In genomic region chr7:3754488-3755365, GRCh38 we compare ENCODE assay signal across 10 cellular contexts.
DNase-seq lines count a peak whose midpoint lies in the region; ATAC-seq and TF ChIP-seq lines count a peak whose summit lies in the region.
"Had no signal": no experiment of that assay in that cellular context is flagged by ENCODE, and none has a peak within 500 bp of the region (broad histone marks: within the 10 kb centered on the region; RNA-seq: fewer than 3 reads in every experiment).

No MANE protein-coding gene starts in this region.

- H3K9me2 ChIP-seq in SK-N-SH: no peaks in the 10 kb centered on the region

- no peak overlapping the region for H2AFZ ChIP-seq in SK-N-SH (ENCODE audit: low read depth)

- no peak overlapping the region for H3K9ac ChIP-seq in SK-N-SH

- TF ChIP-seq RAD21 in SK-N-SH (IDR thresholded peaks at IDR 0.05; ENCODE audit: low read length): no peak

- POLR2A ChIA-PET in SK-N-SH (lab: Yijun Ruan, JAX): no interaction called here

- H3K4me3 ChIP-seq in SK-N-SH (ENCODE audit: low read depth in 2 of 2, low read length in 1 of 2): no peak overlapping the region
- H3K4me3 ChIP-seq in transverse colon: no peak overlapping the region
- no peak overlapping the region for H3K4me3 ChIP-seq in aorta (ENCODE audit: low read length in 2 of 2)
- H3K4me3 ChIP-seq: A549, spleen had no signal

- TF ChIP-seq EP300 in SK-N-SH (IDR thresholded peaks at IDR 0.05; ENCODE audit: borderline replicate concordance in 1 of 2, low read depth in 1 of 2, low read length in 1 of 2) (no peak), transverse colon (IDR thresholded peaks at IDR 0.05; ENCODE audit: low read depth) (no peak)

- H3K79me2 ChIP-seq in SK-N-SH (ENCODE audit: insufficient read depth): no peaks in the 10 kb centered on the region

- H3K4me2 ChIP-seq in SK-N-SH: no peak overlapping the region
- H3K4me2 ChIP-seq: A549 had no signal

- H3K36me3 ChIP-seq in SK-N-SH (replicated peaks in 1 of 2; ENCODE audit: control insufficient read depth in 1 of 2, insufficient read depth in 2 of 2, low read length in 1 of 2) (no peaks in the 10 kb centered on the region), transverse colon (no peaks in the 10 kb centered on the region), aorta (ENCODE audit: control insufficient read depth in 1 of 2, insufficient read depth in 2 of 2, low read length in 1 of 2) (no peaks in the 10 kb centered on the region)
- H3K36me3 ChIP-seq: spleen had no signal

- DNase-seq in SK-N-SH: peak; percentile 26
- DNase-seq in anterior cingulate cortex (lab: John Stamatoyannopoulos, UW): peak in 54 of 58 donors; percentile 4 to 82 (median 63)
- DNase-seq in iPS-NIHi7 (ENCODE audit: extremely low spot score): peak; percentile 47
- DNase-seq in transverse colon: peak; percentile 11
- no peak for DNase-seq in aorta
- DNase-seq: spleen had no signal

- intact Hi-C loops in transverse colon (cut with DNase I; ENCODE audit: low total_unique reads): no loop called here
- intact Hi-C loops in aorta (cut with DNase I): no loop called here

- H3K4me1 ChIP-seq in SK-N-SH (ENCODE audit: control insufficient read depth in 1 of 2, insufficient read depth in 2 of 2, low read depth in 1 of 2, low read length in 1 of 2): peaks cover 0 to 23% of the 10 kb centered on the region in 2 experiments; a peak in 2 of 4 replicates
- no peaks in the 10 kb centered on the region for H3K4me1 ChIP-seq in transverse colon
- no peaks in the 10 kb centered on the region for H3K4me1 ChIP-seq in aorta (ENCODE audit: control insufficient read depth in 1 of 2, insufficient read depth in 2 of 2, low read length in 2 of 2)
- H3K4me1 ChIP-seq: A549, spleen had no signal

- peak overlapping the region in 1 of 2 experiments; percentile 64; a peak in 2 of 4 replicates for H3K27ac ChIP-seq in SK-N-SH (ENCODE audit: low read depth in 2 of 2, low read length in 1 of 2)
- H3K27ac ChIP-seq in transverse colon: peak overlapping the region; percentile 23 to 46 (median 36)
- no peak overlapping the region for H3K27ac ChIP-seq in aorta (ENCODE audit: low read depth in 1 of 2, low read length in 2 of 2)
- H3K27ac ChIP-seq: A549, spleen had no signal

- CTCF ChIA-PET in SK-N-SH (lab: Yijun Ruan, JAX): interaction anchor here (0.8 to 1.1 kb wide), 3 partner anchors 10 to 452 kb away, joined by 3 to 4 read pairs (median 3); no protein-coding TSS in a partner anchor

- in situ Hi-C loops in transverse colon (cut with MboI; ENCODE audit: low pct_ligation_motif_present in 1 of 4, low pct_unique_long_range_greater_than_20kb in 1 of 4, low sequenced_read_pairs in 3 of 4): no loop called here

- ATAC-seq in SK-N-SH treated with all-trans-retinoic acid at 6 μM for 48 hours: no peak
- no peak for ATAC-seq in GM19351 (IDR thresholded peaks at IDR 0.05; ENCODE audit: unreplicated experiment)
- ATAC-seq in aorta (ENCODE audit: low FRiP score): no peak
- no peak for ATAC-seq in HG03460 (IDR thresholded peaks at IDR 0.05; ENCODE audit: unreplicated experiment)
- ATAC-seq: A549 had no signal

- no peaks in the 10 kb centered on the region for H3F3A ChIP-seq in SK-N-SH (replicated peaks; ENCODE audit: insufficient read depth)

- no peaks in the 10 kb centered on the region for H3K9me3 ChIP-seq in SK-N-SH
- H3K9me3 ChIP-seq in transverse colon: no peaks in the 10 kb centered on the region
- no peaks in the 10 kb centered on the region for H3K9me3 ChIP-seq in aorta (ENCODE audit: control insufficient read depth, low read length)
- H3K9me3 ChIP-seq: spleen had no signal

- TF ChIP-seq CTCF in SK-N-SH (IDR thresholded peaks at IDR 0.05) (no peak), transverse colon (IDR thresholded peaks at IDR 0.05) (no peak)

- no peak for TF ChIP-seq POLR2A in transverse colon (IDR thresholded peaks at IDR 0.05)

- WGBS in SK-N-SH (ENCODE audit: low lambda C conversion rate): 48% methylated on average over 16 of the region's 16 CpGs
- WGBS in transverse colon (ENCODE audit: low coverage in 1 of 2), 2 donors: 63 to 66% methylated on average over 12 to 16 of the region's 16 CpGs
- WGBS in aorta, 2 donors: 73 to 76% methylated on average over 16 of the region's 16 CpGs

- H3K27me3 ChIP-seq in SK-N-SH (ENCODE audit: insufficient read depth): no peaks in the 10 kb centered on the region
- H3K27me3 ChIP-seq in transverse colon: no peaks in the 10 kb centered on the region
- H3K27me3 ChIP-seq in aorta (ENCODE audit: control insufficient read depth in 1 of 2, insufficient read depth in 2 of 2, low read length in 1 of 2): no peaks in the 10 kb centered on the region
- H3K27me3 ChIP-seq: spleen had no signal

- H4K20me1 ChIP-seq in SK-N-SH (ENCODE audit: insufficient read depth): no peaks in the 10 kb centered on the region

TF ChIP-seq in SK-N-SH, 30 proteins besides CTCF, POLR2A, EP300 and RAD21 (continues in another document):
- TF ChIP-seq FOXJ3 (CRISPR knock-in tag; IDR thresholded peaks at IDR 0.05) (no peak), MEF2A (IDR thresholded peaks at IDR 0.05; ENCODE audit: borderline replicate concordance, low read depth) (no peak), EZH2phosphoT487 (IDR thresholded peaks at IDR 0.05; ENCODE audit: borderline replicate concordance, low read depth) (no peak), MXI1 (IDR thresholded peaks at IDR 0.05; ENCODE audit: low read depth, low read length) (no peak), POLR2AphosphoS5 (IDR thresholded peaks at IDR 0.05; ENCODE audit: low read depth, low read length) (no peak), TCF12 (IDR thresholded peaks at IDR 0.05) (no peak), SMC3 (IDR thresholded peaks at IDR 0.05; ENCODE audit: low read depth, low read length) (no peak), ZBTB33 (IDR thresholded peaks at IDR 0.05; ENCODE audit: borderline replicate concordance, low read depth) (no peak)

TF ChIP-seq in SK-N-SH treated with all-trans-retinoic acid at 6 μM for 48 hours, 23 proteins besides CTCF, POLR2A, EP300 and RAD21:
- TF ChIP-seq ZNF8 (CRISPR knock-in tag; IDR thresholded peaks at IDR 0.05) (no peak), ZFP3 (CRISPR knock-in tag; IDR thresholded peaks at IDR 0.05) (no peak), TOX (CRISPR knock-in tag; IDR thresholded peaks at IDR 0.05; ENCODE audit: borderline replicate concordance) (no peak), PATZ1 (CRISPR knock-in tag; IDR thresholded peaks at IDR 0.05; ENCODE audit: borderline replicate concordance) (no peak), ESRRG (CRISPR knock-in tag; IDR thresholded peaks at IDR 0.05) (no peak), OSR1 (CRISPR knock-in tag; IDR thresholded peaks at IDR 0.05) (no peak), GLIS3 (CRISPR knock-in tag; IDR thresholded peaks at IDR 0.05) (no peak)

Comparison
In these comparisons a context has a peak if more than half of its experiments do, and no peak if none do; other contexts are left out.
1. DNase-seq: peak in SK-N-SH (single experiment), anterior cingulate cortex (54 of 58), iPS-NIHi7 (single experiment) and transverse colon (single experiment); none in aorta (0 of 2).
2. H3K27ac ChIP-seq: peak in transverse colon (4 of 4); none in aorta (0 of 2).